21 cellular contexts compared by ENCODE assay signal in genomic region chr2:14511541-14511940, GRCh38.
"Had no signal": no experiment of that assay in that cellular context is flagged by ENCODE, and none has a peak within 500 bp of the region (broad histone marks: within the 10 kb centered on the region; RNA-seq: fewer than 3 reads in every experiment).

No MANE protein-coding gene starts in this region.

- H3K4me2 ChIP-seq: hepatocyte had no signal

- H3K27ac Mint-ChIP-seq: immature natural killer cell, mesothelial cell of epicardium, naive B cell had no signal

- H2AFZ ChIP-seq: hepatocyte had no signal

- H3K27me3 Mint-ChIP-seq: naive B cell had no signal

- H3K79me2 ChIP-seq: hepatocyte had no signal

- DNase-seq: colonic mucosa; dermis blood vessel endothelial cell; dorsolateral prefrontal cortex; effector CD4-positive, alpha-beta T cell; effector memory CD4-positive, alpha-beta T cell; foreskin keratinocyte; heart left ventricle; hypothalamus; immature natural killer cell; islet precursor cell; kidney; kidney glomerular epithelial cell; left colon; left ventricle myocardium inferior; lower lobe of right lung; mesenchymal stem cell; mucosa of descending colon; naive B cell had no signal

- H3K36me3 ChIP-seq: colonic mucosa, gastroesophageal sphincter, heart left ventricle, left ventricle myocardium inferior, lower lobe of right lung had no signal

- H3K4me1 ChIP-seq: colonic mucosa, gastroesophageal sphincter, heart left ventricle, left ventricle myocardium inferior, lower lobe of right lung had no signal

- H3K27me3 ChIP-seq: colonic mucosa, dorsolateral prefrontal cortex, foreskin keratinocyte, gastroesophageal sphincter, heart left ventricle, hepatocyte had no signal

- H3K4me1 Mint-ChIP-seq: immature natural killer cell, mesothelial cell of epicardium, naive B cell had no signal

- H3K4me3 Mint-ChIP-seq: immature natural killer cell, mesothelial cell of epicardium, naive B cell had no signal

- H3K27ac ChIP-seq: colonic mucosa, foreskin keratinocyte, gastroesophageal sphincter, heart left ventricle, hepatocyte, left ventricle myocardium inferior, lower lobe of right lung had no signal

- H3K9me3 ChIP-seq: colonic mucosa, gastroesophageal sphincter, heart left ventricle, left ventricle myocardium inferior, lower lobe of right lung had no signal

- H3K36me3 Mint-ChIP-seq: mesothelial cell of epicardium, naive B cell had no signal

- H3K4me3 ChIP-seq: colonic mucosa, dorsolateral prefrontal cortex, gastroesophageal sphincter, heart left ventricle, hepatocyte, left ventricle myocardium inferior, lower lobe of right lung, mucosa of descending colon had no signal
